ENCODE assay signal across 17 cellular contexts in the genomic region with DNA sequence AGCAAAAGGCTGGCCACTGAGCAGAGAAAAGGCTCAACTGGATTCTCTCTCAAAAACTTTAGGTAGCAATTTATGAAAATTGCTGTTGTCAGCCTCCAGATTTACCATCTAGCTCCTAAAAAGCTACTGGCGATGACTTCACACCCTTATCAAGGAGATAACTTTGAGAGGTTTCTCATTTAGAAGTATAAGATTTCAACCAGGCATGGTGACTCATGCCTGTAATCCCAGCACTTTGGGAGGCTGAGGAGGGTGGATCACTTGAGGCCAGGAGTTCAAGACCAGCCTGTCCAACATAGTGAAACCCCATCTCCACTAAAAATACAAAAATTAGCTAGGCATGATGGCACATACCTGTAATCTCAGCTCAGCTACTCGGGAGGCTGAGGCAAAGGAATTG. TPM values are rescaled to one million over a fixed set of nuclear protein-coding genes. Genes with fewer than 3 reads are reported as not detected.
"Had no signal": no experiment of that assay in that cellular context is flagged by ENCODE, and none has a peak within 500 bp of the region (broad histone marks: within the 10 kb centered on the region; RNA-seq: fewer than 3 reads in every experiment).

No MANE protein-coding gene starts in this region.

RNA-seq across cellular contexts. Expression of a gene that starts 49.3 kb away (rescaled TPM):
- total RNA-seq: ascending aorta, breast epithelium, chondrocyte, dermis blood vessel endothelial cell, epithelial cell of proximal tubule, gastroesophageal sphincter, heart right ventricle, lower leg skin, mesenteric fat pad, neural crest cell, osteocyte, pulmonary artery endothelial cell, right lobe of liver, SJCRH30, smooth muscle cell, stomach, ureter had no signal
- polyA plus RNA-seq: heart right ventricle, smooth muscle cell, stomach had no signal
